ENCODE assay signal across 22 cellular contexts in the genomic region with DNA sequence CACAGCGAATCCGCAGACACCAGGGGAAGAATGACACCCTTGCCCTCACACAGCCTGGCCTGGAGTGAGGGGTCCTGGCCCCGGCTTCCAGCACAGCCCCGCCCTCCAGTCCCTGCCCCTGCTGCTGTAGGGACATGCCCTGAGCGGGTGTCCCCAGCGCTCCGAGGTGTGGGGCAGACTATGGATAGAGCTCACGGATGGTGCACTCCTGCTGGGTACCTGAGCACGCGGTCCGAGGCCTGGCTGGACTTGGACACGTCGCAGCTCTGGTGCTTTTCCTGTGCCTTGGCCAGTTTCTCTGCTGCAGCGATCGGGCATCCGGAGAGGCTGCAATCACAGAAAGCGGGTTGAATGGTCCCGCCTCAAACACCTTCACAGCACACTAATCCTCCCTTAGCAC.
DNase-seq lines count a peak whose midpoint lies in the region; ATAC-seq and TF ChIP-seq lines count a peak whose summit lies in the region.
"Had no signal": no experiment of that assay in that cellular context is flagged by ENCODE, and none has a peak within 500 bp of the region (broad histone marks: within the 10 kb centered on the region; RNA-seq: fewer than 3 reads in every experiment).

No MANE protein-coding gene starts in this region.

- H3K36me3 ChIP-seq in left ventricle myocardium inferior (no peaks in the 10 kb centered on the region), mesendoderm (ENCODE audit: control insufficient read depth, insufficient read depth, low read length) (no peaks in the 10 kb centered on the region), A673 (ENCODE audit: insufficient read depth, low read length, poor library complexity, severe bottlenecking) (no peaks in the 10 kb centered on the region), H7 (replicated peaks; ENCODE audit: control insufficient read depth, insufficient read depth, low read length) (no peaks in the 10 kb centered on the region)
- H3K36me3 ChIP-seq: HAP-1, SJCRH30 had no signal

- no peak overlapping the region for H3K18ac ChIP-seq in mesendoderm (ENCODE audit: low read length)

- H3K79me1 ChIP-seq in mesendoderm (ENCODE audit: low read length) = no peaks in the 10 kb centered on the region

- no peak overlapping the region for H2BK15ac ChIP-seq in mesendoderm (replicated peaks; ENCODE audit: low read depth)

- no CpG with 5 or more reads among the region's 18 CpGs for WGBS in mesendoderm (ENCODE audit: extremely low coverage, insufficient coverage, low lambda C conversion rate)

- peak overlapping the region; percentile 5 for H3K56ac ChIP-seq in mesendoderm (ENCODE audit: low read length)

- H3K79me2 ChIP-seq in mesendoderm (ENCODE audit: control insufficient read depth, insufficient read depth, low read length) = no peaks in the 10 kb centered on the region

- H4K5ac ChIP-seq in mesendoderm (ENCODE audit: low read length) = no peak overlapping the region

- no peak overlapping the region for H2BK5ac ChIP-seq in mesendoderm (ENCODE audit: low read length)

- POLR2A ChIA-PET in A673 (lab: Charles Lee; ENCODE audit: low non-redundant PET) = no interaction called here

- H2AK5ac ChIP-seq in mesendoderm (ENCODE audit: low read length) = no peak overlapping the region

- H4K8ac ChIP-seq in mesendoderm (ENCODE audit: low read depth, low read length) = no peak overlapping the region

- H3K27me3 ChIP-seq in left ventricle myocardium inferior (ENCODE audit: low read depth) = peaks cover 30% of the 10 kb centered on the region
- no peaks in the 10 kb centered on the region for H3K27me3 ChIP-seq in mesendoderm (ENCODE audit: insufficient read depth, low read length, poor library complexity)
- no peaks in the 10 kb centered on the region for H3K27me3 ChIP-seq in A673 (replicated peaks; ENCODE audit: insufficient read depth, low read depth, low read length, poor library complexity)
- no peaks in the 10 kb centered on the region for H3K27me3 ChIP-seq in H7 (ENCODE audit: control insufficient read depth, insufficient read depth, low read length)

- TF ChIP-seq CTCF in left ventricle myocardium inferior (IDR thresholded peaks at IDR 0.05; ENCODE audit: borderline replicate concordance) (no peak), A673 (conservative IDR thresholded peaks at IDR 0.05; ENCODE audit: low read depth, low read length) (no peak)

- no peak overlapping the region for H3K4ac ChIP-seq in mesendoderm (ENCODE audit: low read depth, low read length)

- H3K4me3 ChIP-seq in left ventricle myocardium inferior = no peak overlapping the region
- no peak overlapping the region for H3K4me3 ChIP-seq in mesendoderm (ENCODE audit: low read length)
- no peak overlapping the region for H3K4me3 ChIP-seq in A673 (ENCODE audit: low read depth, low read length, poor library complexity, severe bottlenecking)
- no peak overlapping the region for H3K4me3 ChIP-seq in H7 (ENCODE audit: insufficient read depth, low read depth, low read length)
- H3K4me3 ChIP-seq: GM23248, HAP-1, SJCRH30 had no signal

- no TSS peak for BruUV-seq in A673 (replicated peaks; lab: Mats Ljungman, UMichigan)

- no peak for ATAC-seq in Right ventricle myocardium inferior
- no peak for ATAC-seq in HG03108 (IDR thresholded peaks at IDR 0.05; ENCODE audit: unreplicated experiment)
- ATAC-seq: PC-3, SK-N-SH treated with all-trans-retinoic acid at 6 μM for 48 hours had no signal

- no peak overlapping the region for H3K23ac ChIP-seq in mesendoderm (ENCODE audit: low read length)

- H3K27ac ChIP-seq in left ventricle myocardium inferior (replicated peaks) (no peak overlapping the region), cingulate gyrus (ENCODE audit: low read depth, low read length) (peak overlapping the region; percentile 29), mesendoderm (ENCODE audit: low read depth, low read length) (no peak overlapping the region), A673 (ENCODE audit: low read depth, low read length, poor library complexity, severe bottlenecking) (no peak overlapping the region)
- H3K27ac ChIP-seq: GM23248, SJCRH30 had no signal

- H3K9me3 ChIP-seq in left ventricle myocardium inferior (replicated peaks) (no peaks in the 10 kb centered on the region), A673 (ENCODE audit: low read depth, low read length, poor library complexity, severe bottlenecking) (no peaks in the 10 kb centered on the region)
- H3K9me3 ChIP-seq: HAP-1, SJCRH30 had no signal

- intact Hi-C loops in Right ventricle myocardium inferior (cut with DNase I) (loop anchor here (5.0 kb wide), 1 partner anchor 382 kb away; no protein-coding TSS in a partner anchor), left ventricle myocardium inferior (cut with micrococcal nuclease) (no loop called here), A673 (cut with micrococcal nuclease; ENCODE audit: unreplicated experiment) (loop anchor here (10.0 kb wide), 1 partner anchor 195 kb away; no protein-coding TSS in a partner anchor)

- peak; percentile 46 for DNase-seq in Right ventricle myocardium inferior (ENCODE audit: missing footprints)
- no peak for DNase-seq in left ventricle myocardium inferior
- no peak for DNase-seq in mesendoderm
- DNase-seq in A673 (ENCODE audit: low spot score) = no peak
- DNase-seq in H7 = no peak
- DNase-seq in HCEC 1CT = no peak
- DNase-seq: 8988T; CD4-positive, CD25-positive, alpha-beta regulatory T cell; DMS53; GM23248; Kasumi-1; NCI-H1092 treated with DMSO at 0.1 percent for 48 hours; NCI-H1436; NCI-H187; NCI-H2081 treated with DMSO at 0.1 percent for 48 hours; NK-92 treated with Interleukin-12 subunit alpha and Interleukin-12 subunit beta, amount 100 ng/mL, for 24 hours; PC-3; SJCRH30 had no signal

- no peak overlapping the region for H2BK120ac ChIP-seq in mesendoderm (ENCODE audit: low read depth, low read length)

- H3K9ac ChIP-seq in mesendoderm (ENCODE audit: low read length) = no peak overlapping the region
- H3K9ac ChIP-seq: GM23248 had no signal

- CTCF ChIA-PET in A673 (lab: Charles Lee) = no interaction called here

- peaks cover 4% of the 10 kb centered on the region for H3K4me1 ChIP-seq in left ventricle myocardium inferior
- H3K4me1 ChIP-seq in mesendoderm (ENCODE audit: control insufficient read depth, low read depth, low read length) = no peaks in the 10 kb centered on the region
- no peaks in the 10 kb centered on the region for H3K4me1 ChIP-seq in A673 (ENCODE audit: insufficient read depth, low read length, poor library complexity, severe bottlenecking)
- H3K4me1 ChIP-seq: HAP-1, SJCRH30 had no signal

- H3K4me2 ChIP-seq in mesendoderm (ENCODE audit: low read length) = no peak overlapping the region
